ENCODE assay signal across 33 cellular contexts in the genomic region with DNA sequence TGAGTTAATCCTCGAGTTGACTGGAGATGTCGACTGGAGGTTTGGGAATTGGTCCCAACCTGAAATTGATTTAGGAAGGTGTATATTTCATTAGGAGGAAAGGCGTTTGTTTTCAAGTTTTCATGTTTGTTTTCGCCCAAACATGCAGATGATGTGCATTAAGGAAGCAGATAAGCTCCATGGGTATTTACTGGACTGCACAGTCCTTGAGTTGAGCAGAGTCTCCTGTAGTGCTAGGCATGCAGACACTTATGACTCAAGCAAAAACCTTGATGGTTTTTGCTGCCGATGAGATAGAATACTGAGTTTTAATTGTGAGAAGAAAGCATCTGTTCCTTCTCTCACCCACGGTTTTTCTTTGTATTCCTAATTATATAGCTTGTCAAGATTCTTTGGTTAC. TPM values are rescaled to one million over a fixed set of nuclear protein-coding genes. Genes with fewer than 3 reads are reported as not detected.
DNase-seq lines count a peak whose midpoint lies in the region; ATAC-seq and TF ChIP-seq lines count a peak whose summit lies in the region.
"Had no signal": no experiment of that assay in that cellular context is flagged by ENCODE, and none has a peak within 500 bp of the region (broad histone marks: within the 10 kb centered on the region; RNA-seq: fewer than 3 reads in every experiment).

No MANE protein-coding gene starts in this region.

- no peak overlapping the region for H3K4me3 ChIP-seq in GM23338
- H3K4me3 ChIP-seq: coronary artery, esophagus squamous epithelium, upper lobe of right lung had no signal

- no peak overlapping the region for H3K27ac ChIP-seq in GM23338 (ENCODE audit: low read depth)
- H3K27ac ChIP-seq: coronary artery, neutrophil, upper lobe of right lung had no signal

- H3K79me2 ChIP-seq in GM23338 (replicated peaks; ENCODE audit: insufficient read depth): peaks cover 3% of the 10 kb centered on the region; the same call in 1 of the 2 replicates

- peak; percentile 15 for DNase-seq in activated CD8-positive, alpha-beta memory T cell treated with anti-CD3 and anti-CD28 coated beads for 24 hours
- DNase-seq in activated CD8-positive, alpha-beta memory T cell treated with anti-CD3 and anti-CD28 coated beads, Interleukin-2, amount 50 U/mL, for 48 hours: no peak
- no peak for DNase-seq in GM23338 (ENCODE audit: low spot score)
- DNase-seq in astrocyte of the hippocampus (ENCODE audit: low read depth, low spot score): peak; percentile 28
- DNase-seq in naive thymus-derived CD8-positive, alpha-beta T cell: no peak
- no peak for DNase-seq in hippocampal formation (lab: John Stamatoyannopoulos, UW)
- DNase-seq in mesothelial cell of epicardium (ENCODE audit: low spot score in 2 of 2, unreplicated experiment in 2 of 2): no peak
- no peak for DNase-seq in chondrocyte (ENCODE audit: low spot score)
- DNase-seq: ACHN; activated CD4-positive, alpha-beta T cell treated with anti-CD3 and anti-CD28 coated beads for 48 hours; DND-41; effector memory CD4-positive, alpha-beta T cell; esophagus squamous epithelium; foreskin melanocyte; immature natural killer cell; KG1; MM.1S; NCI-H1436 treated with DMSO at 0.1 percent for 48 hours; stimulated activated CD4-positive, alpha-beta T cell treated with anti-CD3 and anti-CD28 coated beads, Interleukin-4, amount 100 ng/mL, for 4 hours; substantia nigra; upper lobe of right lung had no signal

- no peak overlapping the region for H3K4me2 ChIP-seq in GM23338

- H3K27me3 Mint-ChIP-seq in GM23338 (ENCODE audit: insufficient read depth, low read depth, poor library complexity) (peaks cover 3% of the 10 kb centered on the region), mesothelial cell of epicardium (ENCODE audit: low read depth) (no peaks in the 10 kb centered on the region), chondrocyte (ENCODE audit: low read depth) (no peaks in the 10 kb centered on the region)
- no peaks in the 10 kb centered on the region for H3K27me3 Mint-ChIP-seq in naive thymus-derived CD8-positive, alpha-beta T cell
- H3K27me3 Mint-ChIP-seq: memory B cell; progenitor cell of endocrine pancreas; stimulated activated memory B cell treated with anti-CD40 and anti-IgM and Interleukin-4, amounts not matched to agents 10 μg/mL and 1 μg/mL and 100 μg/mL, for 72 hours had no signal

- H3K9me3 Mint-ChIP-seq in GM23338: no peaks in the 10 kb centered on the region
- H3K9me3 Mint-ChIP-seq in naive thymus-derived CD8-positive, alpha-beta T cell: no peaks in the 10 kb centered on the region
- H3K9me3 Mint-ChIP-seq in mesothelial cell of epicardium: no peaks in the 10 kb centered on the region
- no peaks in the 10 kb centered on the region for H3K9me3 Mint-ChIP-seq in chondrocyte (ENCODE audit: low read depth)
- H3K9me3 Mint-ChIP-seq: activated T-helper 1 cell treated with anti-CD3 and anti-CD28 coated beads, Interleukin-12 subunit alpha, Interleukin-12 subunit beta, Interleukin-2, Interleukin-4 antibody, amounts not matched to agents 30 ng/mL and 10 ng/mL and 1 ng/mL, durations not matched to agents 14 hours and 24 hours and 36 hours; immature natural killer cell; memory B cell; stimulated activated memory B cell treated with anti-CD40 and anti-IgM and Interleukin-4, amounts not matched to agents 10 μg/mL and 1 μg/mL and 100 μg/mL, for 72 hours had no signal

- H3F3A ChIP-seq in GM23338 (replicated peaks; ENCODE audit: low read depth): no peaks in the 10 kb centered on the region

- peaks cover 43% of the 10 kb centered on the region for H3K36me3 Mint-ChIP-seq in GM23338 (ENCODE audit: low read depth)
- peaks cover 0 to 52% (median 31%) of the 10 kb centered on the region in 3 donors for H3K36me3 Mint-ChIP-seq in naive thymus-derived CD8-positive, alpha-beta T cell
- peaks cover 37% of the 10 kb centered on the region for H3K36me3 Mint-ChIP-seq in mesothelial cell of epicardium
- peaks cover 33% of the 10 kb centered on the region for H3K36me3 Mint-ChIP-seq in chondrocyte (ENCODE audit: low read depth)

- H3K4me3 Mint-ChIP-seq in GM23338 (no peak overlapping the region), mesothelial cell of epicardium (no peak overlapping the region), chondrocyte (ENCODE audit: unreplicated experiment) (no peak overlapping the region)
- H3K4me3 Mint-ChIP-seq in naive thymus-derived CD8-positive, alpha-beta T cell: peak overlapping the region in 7 of 10 donors; percentile 46 to 86 (median 80)
- H3K4me3 Mint-ChIP-seq: activated T-helper 1 cell treated with anti-CD3 and anti-CD28 coated beads, Interleukin-12 subunit alpha, Interleukin-12 subunit beta, Interleukin-2, Interleukin-4 antibody, amounts not matched to agents 30 ng/mL and 10 ng/mL and 1 ng/mL, durations not matched to agents 14 hours and 24 hours and 36 hours; immature natural killer cell; memory B cell; stimulated activated memory B cell treated with anti-CD40 and anti-IgM and Interleukin-4, amounts not matched to agents 10 μg/mL and 1 μg/mL and 100 μg/mL, for 72 hours had no signal

- H4K20me1 ChIP-seq in GM23338 (replicated peaks; ENCODE audit: insufficient read depth): peaks cover 9% of the 10 kb centered on the region

- H3K4me1 ChIP-seq in GM23338 (ENCODE audit: insufficient read depth): no peaks in the 10 kb centered on the region
- H3K4me1 ChIP-seq: upper lobe of right lung had no signal

- no peaks in the 10 kb centered on the region for H3K27me3 ChIP-seq in GM23338 (ENCODE audit: insufficient read depth)
- H3K27me3 ChIP-seq: esophagus squamous epithelium, neutrophil, upper lobe of right lung had no signal

- H3K4me1 Mint-ChIP-seq in GM23338: peaks cover 5% of the 10 kb centered on the region; the same call in 2 of the 3 replicates
- peaks cover 52 to 74% (median 65%) of the 10 kb centered on the region in 4 donors for H3K4me1 Mint-ChIP-seq in naive thymus-derived CD8-positive, alpha-beta T cell
- H3K4me1 Mint-ChIP-seq in mesothelial cell of epicardium: no peaks in the 10 kb centered on the region
- peaks cover 13% of the 10 kb centered on the region for H3K4me1 Mint-ChIP-seq in chondrocyte (ENCODE audit: low read depth)
- H3K4me1 Mint-ChIP-seq: stimulated activated memory B cell treated with anti-CD40 and anti-IgM and Interleukin-4, amounts not matched to agents 10 μg/mL and 1 μg/mL and 100 μg/mL, for 72 hours had no signal

- H3K9me2 ChIP-seq in GM23338 (ENCODE audit: insufficient read depth): no peaks in the 10 kb centered on the region; the same call in 1 of the 2 replicates

- POLR2A ChIA-PET in naive thymus-derived CD8-positive, alpha-beta T cell (lab: Charles Lee): interaction anchor here (1.0 to 4.7 kb wide), 7 partner anchors 10 to 115 kb away, joined by 3 to 99 read pairs (median 5); partner anchors contain the start of gene CABIN1

- TF ChIP-seq CTCF in GM23338 (conservative IDR thresholded peaks at IDR 0.05; ENCODE audit: low read depth in 2 of 2) (no peak), mesothelial cell of epicardium (IDR thresholded peaks at IDR 0.05; ENCODE audit: unreplicated experiment) (no peak), chondrocyte (IDR thresholded peaks at IDR 0.05) (no peak)

- peak overlapping the region; percentile 91 for H3K27ac Mint-ChIP-seq in GM23338
- peak overlapping the region; percentile 92 to 97 (median 94) for H3K27ac Mint-ChIP-seq in naive thymus-derived CD8-positive, alpha-beta T cell
- no peak overlapping the region for H3K27ac Mint-ChIP-seq in mesothelial cell of epicardium
- H3K27ac Mint-ChIP-seq in chondrocyte (ENCODE audit: unreplicated experiment): no peak overlapping the region
- H3K27ac Mint-ChIP-seq: activated T-helper 1 cell treated with anti-CD3 and anti-CD28 coated beads, Interleukin-12 subunit alpha, Interleukin-12 subunit beta, Interleukin-2, Interleukin-4 antibody, amounts not matched to agents 30 ng/mL and 10 ng/mL and 1 ng/mL, durations not matched to agents 14 hours and 24 hours and 36 hours; immature natural killer cell; memory B cell; progenitor cell of endocrine pancreas had no signal

- no peak for ATAC-seq in GM23338
- ATAC-seq in naive thymus-derived CD8-positive, alpha-beta T cell: no peak
- ATAC-seq: left lobe of liver; sciatic nerve; stimulated activated memory B cell treated with anti-CD40 and anti-IgM and Interleukin-4, amounts not matched to agents 10 μg/mL and 1 μg/mL and 100 μg/mL, for 72 hours; upper lobe of right lung had no signal

- no peak overlapping the region for H2AFZ ChIP-seq in GM23338

- H3K36me3 ChIP-seq in GM23338 (ENCODE audit: insufficient read depth): peaks cover 23% of the 10 kb centered on the region; the same call in 1 of the 2 replicates

TF ChIP-seq in GM23338, 12 proteins besides CTCF, POLR2A, EP300 and RAD21 (continues in another document):
- no peak for TF ChIP-seq POLR2AphosphoS5 (IDR thresholded peaks at IDR 0.05; ENCODE audit: low read depth)
- TF ChIP-seq JUNB (IDR thresholded peaks at IDR 0.05; ENCODE audit: unreplicated experiment): no peak

RNA-seq across cellular contexts. Expression of gene CABIN1, which starts 27.9 kb away (rescaled TPM):
- 61.2 and 65.3 TPM in 2 replicates for total RNA-seq in GM23338 (2014; rRNA removed; shearing (Covaris generic))
- 27.4 and 28.2 TPM in 2 replicates for polyA plus RNA-seq in GM23338 (2016; fragmentation: Nextera tagmentation; extraction: Ambion mirVana)
- total RNA-seq in naive thymus-derived CD8-positive, alpha-beta T cell: 100 to 1,000 TPM; 162 to 164 TPM
- polyA plus RNA-seq in naive thymus-derived CD8-positive, alpha-beta T cell: 10 to 100 TPM in 2 of 3 donors, 1 to 10 TPM in 1; 7.1 to 19.1 (median 12.5) TPM
- total RNA-seq in mesothelial cell of epicardium (67.8 to 74.4 TPM (median 69.5 TPM) in 3 replicates), chondrocyte (38.5 to 43.7 TPM (median 43.0 TPM) in 3 replicates)

RNA-seq across cellular contexts. Expression of gene GSTT4, which starts 33.8 kb away (rescaled TPM):
- total RNA-seq in GM23338 (2014; rRNA removed; shearing (Covaris generic)): not detected in 2 replicates
- not detected in 2 replicates for polyA plus RNA-seq in GM23338 (2016; fragmentation: Nextera tagmentation; extraction: Ambion mirVana)
- not detected for total RNA-seq in naive thymus-derived CD8-positive, alpha-beta T cell
- not detected for polyA plus RNA-seq in naive thymus-derived CD8-positive, alpha-beta T cell
- total RNA-seq in mesothelial cell of epicardium (not detected in 3 replicates), chondrocyte (not detected in 3 replicates)
- total RNA-seq: activated T-helper 1 cell treated with anti-CD3 and anti-CD28 coated beads, Interleukin-12 subunit alpha, Interleukin-12 subunit beta, Interleukin-2, Interleukin-4 antibody, amounts not matched to agents 30 ng/mL and 10 ng/mL and 1 ng/mL, durations not matched to agents 14 hours and 24 hours and 36 hours; esophagus squamous epithelium; left lobe of liver; NCI-H460; OCI-LY7; progenitor cell of endocrine pancreas; sciatic nerve; upper lobe of right lung had no signal
- polyA plus RNA-seq: adipose tissue, BJ, immature natural killer cell had no signal

RNA-seq across cellular contexts. Expression of gene GSTT2, which starts 59.1 kb away (rescaled TPM):
- not detected in 2 replicates for total RNA-seq in GM23338 (2014; rRNA removed; shearing (Covaris generic))
- 0.44 and 1.3 TPM in 2 replicates for polyA plus RNA-seq in GM23338 (2016; fragmentation: Nextera tagmentation; extraction: Ambion mirVana)
- total RNA-seq in naive thymus-derived CD8-positive, alpha-beta T cell: not detected
- polyA plus RNA-seq in naive thymus-derived CD8-positive, alpha-beta T cell: not detected
- total RNA-seq in mesothelial cell of epicardium (0.29 TPM in 1 of 3 replicates, not detected in the others), chondrocyte (not detected in 3 replicates)
- total RNA-seq: activated T-helper 1 cell treated with anti-CD3 and anti-CD28 coated beads, Interleukin-12 subunit alpha, Interleukin-12 subunit beta, Interleukin-2, Interleukin-4 antibody, amounts not matched to agents 30 ng/mL and 10 ng/mL and 1 ng/mL, durations not matched to agents 14 hours and 24 hours and 36 hours; esophagus squamous epithelium; left lobe of liver; NCI-H460; OCI-LY7; sciatic nerve had no signal
- polyA plus RNA-seq: immature natural killer cell had no signal

Comparison
In these comparisons a context has a peak if more than half of its experiments do, and no peak if none do; other contexts are left out.
1. DNase-seq: peak in activated CD8-positive, alpha-beta memory T cell treated with anti-CD3 and anti-CD28 coated beads for 24 hours (single experiment) and astrocyte of the hippocampus (single experiment); none in activated CD8-positive, alpha-beta memory T cell treated with anti-CD3 and anti-CD28 coated beads, Interleukin-2, amount 50 U/mL, for 48 hours (single experiment), GM23338 (single experiment), naive thymus-derived CD8-positive, alpha-beta T cell (0 of 10), hippocampal formation (0 of 2), mesothelial cell of epicardium (0 of 2) and chondrocyte (single experiment).
2. H3K27ac Mint-ChIP-seq: peak in GM23338 (single experiment) and naive thymus-derived CD8-positive, alpha-beta T cell (10 of 10); none in mesothelial cell of epicardium (single experiment) and chondrocyte (single experiment).
3. H3K4me3 Mint-ChIP-seq: peak in naive thymus-derived CD8-positive, alpha-beta T cell (7 of 10); none in GM23338 (single experiment), mesothelial cell of epicardium (single experiment) and chondrocyte (single experiment).